In genomic region chr11:128670631-128671030, GRCh38 we compare ENCODE assay signal across 23 cellular contexts.
"Had no signal": no experiment of that assay in that cellular context is flagged by ENCODE, and none has a peak within 500 bp of the region (broad histone marks: within the 10 kb centered on the region; RNA-seq: fewer than 3 reads in every experiment).

No MANE protein-coding gene starts in this region.

- H3K27ac Mint-ChIP-seq: effector memory CD8-positive, alpha-beta T cell; stimulated activated effector memory CD8-positive, alpha-beta T cell treated with anti-CD3 and anti-CD28 coated beads, Interleukin-12 subunit alpha, Interleukin-12 subunit beta, amount 100 ng/mL, for 72 hours; type B pancreatic cell had no signal

- DNase-seq: cortex of kidney; effector memory CD8-positive, alpha-beta T cell; erythroblast; esophagus squamous epithelium; gastrocnemius medialis; head of caudate nucleus; left ventricle myocardium superior; lower lobe of right lung; naive thymus-derived CD8-positive, alpha-beta T cell; stimulated activated CD4-positive, alpha-beta T cell treated with anti-CD3 and anti-CD28 coated beads, Interleukin-2, amount 100 ng/mL, for 24 hours; stimulated activated CD4-positive, alpha-beta T cell treated with anti-CD3 and anti-CD28 coated beads, Interleukin-4, amount 100 ng/mL, for 24 hours; stimulated activated naive CD4-positive, alpha-beta T cell treated with Interleukin-2 at 50 U/mL for 16 hours; stomach; thyroid gland had no signal

- H3K27me3 Mint-ChIP-seq: naive thymus-derived CD8-positive, alpha-beta T cell had no signal

- H3K36me3 ChIP-seq: esophagus squamous epithelium, gastrocnemius medialis, lower lobe of right lung, neutrophil, prostate gland, right atrium auricular region, stomach, thyroid gland had no signal

- FAIRE-seq: keratinocyte had no signal

- ATAC-seq: effector memory CD8-positive, alpha-beta T cell; gastrocnemius medialis; left ventricle myocardium superior; lower lobe of right lung; naive thymus-derived CD8-positive, alpha-beta T cell; sciatic nerve; stimulated activated effector memory CD8-positive, alpha-beta T cell treated with anti-CD3 and anti-CD28 coated beads, Interleukin-12 subunit alpha, Interleukin-12 subunit beta, amount 100 ng/mL, for 72 hours had no signal

- H3K4me1 Mint-ChIP-seq: neural crest cell had no signal

- H3K4me3 ChIP-seq: esophagus squamous epithelium, gastrocnemius medialis, lower lobe of right lung, prostate gland, right atrium auricular region, smooth muscle cell, stomach, thyroid gland had no signal

- H3K36me3 Mint-ChIP-seq: naive thymus-derived CD8-positive, alpha-beta T cell; stimulated activated effector memory CD8-positive, alpha-beta T cell treated with anti-CD3 and anti-CD28 coated beads, Interleukin-12 subunit alpha, Interleukin-12 subunit beta, amount 100 ng/mL, for 72 hours had no signal

- H3K4me2 ChIP-seq: smooth muscle cell had no signal

- H3K4me3 Mint-ChIP-seq: effector memory CD8-positive, alpha-beta T cell; naive thymus-derived CD8-positive, alpha-beta T cell; neural crest cell; stimulated activated effector memory CD8-positive, alpha-beta T cell treated with anti-CD3 and anti-CD28 coated beads, Interleukin-12 subunit alpha, Interleukin-12 subunit beta, amount 100 ng/mL, for 72 hours; type B pancreatic cell had no signal

- H3K9me3 ChIP-seq: esophagus squamous epithelium, gastrocnemius medialis, lower lobe of right lung, neutrophil, prostate gland, right atrium auricular region, thyroid gland had no signal

- H3K27me3 ChIP-seq: esophagus squamous epithelium, gastrocnemius medialis, neutrophil, right atrium auricular region, thyroid gland had no signal

- H3K9me3 Mint-ChIP-seq: effector memory CD8-positive, alpha-beta T cell; naive thymus-derived CD8-positive, alpha-beta T cell; stimulated activated effector memory CD8-positive, alpha-beta T cell treated with anti-CD3 and anti-CD28 coated beads, Interleukin-12 subunit alpha, Interleukin-12 subunit beta, amount 100 ng/mL, for 72 hours had no signal

- H3K4me1 ChIP-seq: esophagus squamous epithelium, gastrocnemius medialis, lower lobe of right lung, prostate gland, right atrium auricular region, stomach had no signal

- H3K27ac ChIP-seq: esophagus squamous epithelium, gastrocnemius medialis, lower lobe of right lung, neutrophil, prostate gland, right atrium auricular region, stomach, thyroid gland had no signal
